In genomic region chr10:97686962-97687784, GRCh38 we compare ENCODE assay signal across 8 cellular contexts. TPM values are rescaled to one million over a fixed set of nuclear protein-coding genes. Genes with fewer than 3 reads are reported as not detected.
DNase-seq lines count a peak whose midpoint lies in the region; ATAC-seq and TF ChIP-seq lines count a peak whose summit lies in the region.

TSS of gene AVPI1 (minus strand) at chr10:97687241. CDS start at chr10:97679905, 7,336 bp downstream.

- H3K27me3 ChIP-seq in liver (ENCODE audit: control insufficient read depth in 4 of 4, insufficient read depth in 4 of 4, low read length in 3 of 4): no peaks in the 10 kb centered on the region

- ATAC-seq in GM19397 (IDR thresholded peaks at IDR 0.05; ENCODE audit: unreplicated experiment) (peak; percentile 91), HG03565 (IDR thresholded peaks at IDR 0.05; ENCODE audit: unreplicated experiment) (peak; percentile 85)

- H3K36me3 ChIP-seq in liver (ENCODE audit: control insufficient read depth in 4 of 4, insufficient read depth in 3 of 4, low read depth in 1 of 4, low read length in 3 of 4): no peaks in the 10 kb centered on the region

- DNase-seq in CD1c-positive myeloid dendritic cell (ENCODE audit: extremely low spot score) (peak; percentile 99), NCI-H748 treated with DMSO at 0.1 percent for 48 hours (lab: John Stamatoyannopoulos, UW) (peak; percentile 90), dermis blood vessel endothelial cell (peak; percentile 97)
- peak; percentile 94 to 95 for DNase-seq in activated CD4-positive, alpha-beta T cell treated with anti-CD3 and anti-CD28 coated beads, Interleukin-2, amount 50 U/mL, for 4 hours
- peak; percentile 95 for DNase-seq in stimulated activated CD4-positive, alpha-beta T cell treated with anti-CD3 and anti-CD28 coated beads, Interleukin-4, amount 100 ng/mL, for 1 hour

- H3K9ac ChIP-seq in liver (ENCODE audit: low read depth in 1 of 2, low read length in 2 of 2): peak within 1 kb of the TSS; percentile 61 to 95

- peak within 1 kb of the TSS; percentile 94 to 97 for H3K27ac ChIP-seq in liver (ENCODE audit: low read depth in 1 of 2, low read length in 2 of 2)

- under 1% methylated on average over 78 of the region's 78 CpGs for WGBS in liver

- H3K4me1 ChIP-seq in liver (ENCODE audit: control insufficient read depth in 4 of 4, insufficient read depth in 4 of 4, low read length in 3 of 4): peaks cover 8 to 43% (median 27%) of the 10 kb centered on the region in 4 donors

- peak in 1 of 2 donors; percentile 2 for TF ChIP-seq RAD21 in liver (IDR thresholded peaks at IDR 0.05)

- H3K9me3 ChIP-seq in liver (ENCODE audit: control insufficient read depth in 4 of 4, low read length in 3 of 4): no peaks in the 10 kb centered on the region

- TF ChIP-seq CTCF in liver (IDR thresholded peaks at IDR 0.05; ENCODE audit: low read depth, low read length, missing input control): no peak

- H3K4me3 ChIP-seq in liver (ENCODE audit: low read depth in 1 of 3, low read length in 3 of 3): peak within 1 kb of the TSS; percentile 59 to 97 (median 88)

TF ChIP-seq in liver, 16 proteins besides CTCF, POLR2A, EP300 and RAD21:
- TF ChIP-seq SP1 (IDR thresholded peaks at IDR 0.05) (peak; percentile 81), JUND (IDR thresholded peaks at IDR 0.05) (peak in 1 of 2 donors; percentile 38), EGR1 (IDR thresholded peaks at IDR 0.05; ENCODE audit: low read depth in 2 of 2) (peak; percentile 98 to 100), MAX (IDR thresholded peaks at IDR 0.05) (peak; percentile 39), ZBTB33 (IDR thresholded peaks at IDR 0.05) (no peak), FOXA1 (IDR thresholded peaks at IDR 0.05) (peak; percentile 17), HNF4G (IDR thresholded peaks at IDR 0.05) (no peak), HNF4A (conservative IDR thresholded peaks at IDR 0.05) (peak; percentile 53 to 72), REST (IDR thresholded peaks at IDR 0.05) (peak; percentile 96), NR2F2 (IDR thresholded peaks at IDR 0.05) (no peak), GABPA (IDR thresholded peaks at IDR 0.05 in 1 of 2, conservative IDR thresholded peaks at IDR 0.05 in 1 of 2) (no peak), TAF1 (conservative IDR thresholded peaks at IDR 0.05) (peak; percentile 95), FOXA2 (IDR thresholded peaks at IDR 0.05) (no peak), YY1 (IDR thresholded peaks at IDR 0.05) (peak; percentile 58), RXRA (IDR thresholded peaks at IDR 0.05) (peak in 1 of 2 donors; percentile 41)

RNA-seq across cellular contexts. Expression of gene AVPI1, which starts in this region (rescaled TPM):
- total RNA-seq in dermis blood vessel endothelial cell (4.4 and 5.6 TPM in 2 replicates), liver (1 to 10 TPM; 6.6 to 7.8 TPM)
- polyA plus RNA-seq in liver: 10 to 100 TPM; 16.0 to 22.1 TPM

Comparison
In these comparisons a context has a peak if more than half of its experiments do, and no peak if none do; other contexts are left out.
1. Peak in every context shown above with its lines: DNase-seq, ATAC-seq, H3K4me3 ChIP-seq and H3K27ac ChIP-seq.